Comparison of ENCODE assay signal across 15 cellular contexts in the genomic region with DNA sequence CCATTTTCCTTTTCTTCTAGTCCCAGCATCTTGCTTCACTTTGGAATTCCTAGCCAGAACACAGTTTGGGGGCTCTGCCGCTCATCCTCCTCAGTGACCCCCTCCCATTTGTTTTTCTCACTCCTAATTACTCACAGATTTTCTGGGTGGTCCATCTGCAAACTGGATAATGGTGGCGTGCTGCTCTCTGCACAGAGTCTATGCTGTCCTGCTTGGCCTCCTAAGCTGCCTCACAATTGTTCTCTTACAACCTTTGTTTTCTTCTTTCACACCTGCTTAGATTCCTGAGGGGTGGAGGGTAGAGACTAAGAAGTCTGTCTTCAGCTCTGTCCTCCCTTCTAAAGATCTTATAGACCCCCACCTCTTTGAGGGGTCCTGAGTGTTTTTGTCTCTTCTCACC.
DNase-seq lines count a peak whose midpoint lies in the region; FAIRE-seq and TF ChIP-seq lines count a peak whose summit lies in the region.
"Had no signal": no experiment of that assay in that cellular context is flagged by ENCODE, and none has a peak within 500 bp of the region (broad histone marks: within the 10 kb centered on the region; RNA-seq: fewer than 3 reads in every experiment).

No MANE protein-coding gene starts in this region.

- H3K4me3 ChIP-seq in Loucy (ENCODE audit: low read length, poor library complexity, severe bottlenecking) (peak overlapping the region; percentile 25), H1 (ENCODE audit: extremely low read depth in 1 of 4, insufficient read depth in 2 of 4, low read depth in 3 of 4, low read length in 4 of 4) (peak overlapping the region in 1 of 4 experiments; percentile 2; a peak in 3 of 8 replicates), ascending aorta (no peak overlapping the region)
- H3K4me3 ChIP-seq: left lung, mucosa of descending colon had no signal

- no peaks in the 10 kb centered on the region for H3K9me2 ChIP-seq in Loucy (replicated peaks; ENCODE audit: low read depth, low read length)

- no peak for TF ChIP-seq EP300 in H1 (IDR thresholded peaks at IDR 0.05; ENCODE audit: borderline replicate concordance in 1 of 2, low read depth in 2 of 2, low read length in 2 of 2)

- H3K27ac Mint-ChIP-seq in activated naive CD4-positive, alpha-beta T cell treated with anti-CD3 and anti-CD28 coated beads, Interleukin-2, amount 10 ng/mL, durations not matched to agents 7 days and 5 days, result peak overlapping the region; percentile 87
- H3K27ac Mint-ChIP-seq in osteocyte (ENCODE audit: unreplicated experiment), result peak overlapping the region; percentile 1
- H3K27ac Mint-ChIP-seq: activated T-helper 2 cell treated with anti-CD3 and anti-CD28 coated beads, Interferon-gamma antibody, Interleukin-2, Interleukin-4, amounts not matched to agents 10 μg/mL and 5 μg/mL and 100 μg/mL, durations not matched to agents 14 hours and 24 hours and 36 hours had no signal

- H3K23ac ChIP-seq in H1 (ENCODE audit: insufficient read length), result no peak overlapping the region

- POLR2A ChIA-PET in H1 (lab: Charles Lee; ENCODE audit: partially characterized antibody), result no interaction called here

- H3K4ac ChIP-seq in H1 (replicated peaks; ENCODE audit: insufficient read length, low read depth, low read length), result no peak overlapping the region

- TF ChIP-seq CTCF in Loucy (conservative IDR thresholded peaks at IDR 0.05; ENCODE audit: low read length) (no peak), H1 (IDR thresholded peaks at IDR 0.05; ENCODE audit: control extremely low read depth in 1 of 3, insufficient read depth in 1 of 3, low read depth in 1 of 3, low read length in 3 of 3) (no peak), osteocyte (IDR thresholded peaks at IDR 0.05) (no peak), ascending aorta (IDR thresholded peaks at IDR 0.05) (no peak)

- intact Hi-C loops in ascending aorta (cut with DNase I), result no loop called here

- FAIRE-seq in H1 (lab: Jason Lieb, UNC), result peak; percentile 84

- 0 out of 2 replicates have a peak, but pooled peaks cover 2% of the 10 kb centered on the region for H3K23me2 ChIP-seq in H1 (ENCODE audit: low read depth, low read length)

- H2BK12ac ChIP-seq in H1 (ENCODE audit: low read depth, low read length), result no peak overlapping the region

- no peak overlapping the region; the same call in 1 of the 2 replicates for H2AK5ac ChIP-seq in H1 (ENCODE audit: low read depth, low read length)

- no peak overlapping the region for H2BK5ac ChIP-seq in H1 (ENCODE audit: low read depth, low read length)

- H4K5ac ChIP-seq in H1 (ENCODE audit: insufficient read length, low read depth, low read length), result no peak overlapping the region

- H3K27me3 Mint-ChIP-seq in activated naive CD4-positive, alpha-beta T cell treated with anti-CD3 and anti-CD28 coated beads, Interleukin-2, amount 10 ng/mL, durations not matched to agents 7 days and 5 days, result peaks cover 4% of the 10 kb centered on the region
- H3K27me3 Mint-ChIP-seq in osteocyte (ENCODE audit: unreplicated experiment), result no peaks in the 10 kb centered on the region

- no peak overlapping the region for H3K4me3 Mint-ChIP-seq in activated naive CD4-positive, alpha-beta T cell treated with anti-CD3 and anti-CD28 coated beads, Interleukin-2, amount 10 ng/mL, durations not matched to agents 7 days and 5 days
- no peak overlapping the region for H3K4me3 Mint-ChIP-seq in osteocyte (ENCODE audit: unreplicated experiment)

- H3K9ac ChIP-seq in Loucy (ENCODE audit: low read depth, low read length, poor library complexity, severe bottlenecking) (peak overlapping the region; percentile 33), H1 (replicated peaks in 1 of 4; ENCODE audit: extremely low read depth in 1 of 4, low read depth in 3 of 4, low read length in 3 of 4) (no peak overlapping the region)
- H3K9ac ChIP-seq: KMS-11 had no signal

- H4K91ac ChIP-seq in H1 (replicated peaks; ENCODE audit: insufficient read length, low read length), result no peak overlapping the region

- peaks cover 54% of the 10 kb centered on the region for H3K4me1 Mint-ChIP-seq in activated naive CD4-positive, alpha-beta T cell treated with anti-CD3 and anti-CD28 coated beads, Interleukin-2, amount 10 ng/mL, durations not matched to agents 7 days and 5 days
- peaks cover 16% of the 10 kb centered on the region for H3K4me1 Mint-ChIP-seq in osteocyte (ENCODE audit: unreplicated experiment)

- no peaks in the 10 kb centered on the region for H3K79me2 ChIP-seq in Loucy (ENCODE audit: insufficient read depth, low read length)
- H3K79me2 ChIP-seq in H1 (ENCODE audit: control insufficient read depth in 1 of 2, insufficient read depth in 2 of 2, low read length in 2 of 2), result no peaks in the 10 kb centered on the region

- no peak overlapping the region for H2BK20ac ChIP-seq in H1 (ENCODE audit: low read length)

- H3K56ac ChIP-seq in H1 (replicated peaks; ENCODE audit: insufficient read length, low read depth, low read length), result no peak overlapping the region

- WGBS in H1 (ENCODE audit: extremely low coverage in 1 of 2, insufficient coverage in 1 of 2, insufficient read length in 1 of 2, insufficient replicate concordance in 2 of 2, low coverage in 1 of 2, low lambda C conversion rate in 2 of 2, missing lambda C conversion rate in 1 of 2), 2 experiments, result 34% methylated on average over 2 of the region's 2 CpGs; no CpG with 5 or more reads in 1 of the 2 experiments

- 0 out of 2 replicates have a peak overlapping the region, but pooled peaks have one; percentile 3 for H2BK15ac ChIP-seq in H1 (ENCODE audit: low read length)

- H3K4me2 ChIP-seq in Loucy (ENCODE audit: low read depth, low read length, poor library complexity, severe bottlenecking), result peak overlapping the region; percentile 63
- H3K4me2 ChIP-seq in H1 (ENCODE audit: insufficient read depth in 1 of 2, low read depth in 2 of 2, low read length in 2 of 2), result peak overlapping the region; percentile 35 to 48; a peak in 3 of 4 replicates
- H3K4me2 ChIP-seq: KMS-11 had no signal

- H3F3A ChIP-seq in Loucy (ENCODE audit: low read depth), result no peaks in the 10 kb centered on the region

- DNase-seq in activated naive CD4-positive, alpha-beta T cell treated with anti-CD3 and anti-CD28 coated beads, Interleukin-2, amount 10 ng/mL, durations not matched to agents 7 days and 5 days, result no peak
- no peak for DNase-seq in activated naive CD4-positive, alpha-beta T cell (lab: John Stamatoyannopoulos, UW)
- DNase-seq in H1 (ENCODE audit: low read depth in 1 of 2, low spot score in 2 of 2) (no peak), osteocyte (ENCODE audit: extremely low spot score, unreplicated experiment) (no peak), HK-2 (ENCODE audit: unreplicated experiment) (no peak), ascending aorta (ENCODE audit: low spot score in 2 of 2) (no peak), NCI-H1048 (lab: John Stamatoyannopoulos, UW) (no peak)
- DNase-seq: aorta; left lung; mucosa of descending colon; NCI-H446 treated with DMSO at 0.1 percent for 48 hours; NK-92 treated with Interleukin-12 subunit alpha and Interleukin-12 subunit beta, amount 100 ng/mL, for 24 hours had no signal

- no peak overlapping the region for H4K8ac ChIP-seq in H1 (ENCODE audit: extremely low read depth, insufficient read depth, low read length)

- H3K27ac ChIP-seq in H1 (ENCODE audit: low read depth, low read length) (no peak overlapping the region), ascending aorta (no peak overlapping the region)
- H3K27ac ChIP-seq: KMS-11, left lung had no signal

- H2BK120ac ChIP-seq in H1 (replicated peaks; ENCODE audit: low read depth, low read length), result no peak overlapping the region

- H3K14ac ChIP-seq in H1 (ENCODE audit: insufficient read length), result no peak overlapping the region

- H3K9me3 ChIP-seq in Loucy (ENCODE audit: insufficient read depth, low read depth, low read length) (no peaks in the 10 kb centered on the region), H1 (ENCODE audit: insufficient read depth in 2 of 2, low read depth in 1 of 2, low read length in 1 of 2) (no peaks in the 10 kb centered on the region), ascending aorta (no peaks in the 10 kb centered on the region)
- H3K9me3 ChIP-seq: left lung, mucosa of descending colon had no signal

- no peaks in the 10 kb centered on the region for H4K20me1 ChIP-seq in Loucy (ENCODE audit: insufficient read depth, low read length, poor library complexity, severe bottlenecking)
- H4K20me1 ChIP-seq in H1 (replicated peaks in 1 of 2; ENCODE audit: control insufficient read depth in 1 of 2, insufficient read depth in 2 of 2, low read length in 2 of 2), result no peaks in the 10 kb centered on the region

- H2AFZ ChIP-seq in Loucy (ENCODE audit: low read length) (peak overlapping the region; percentile 13; the same call in 1 of the 2 replicates), H1 (ENCODE audit: low read length) (no peak overlapping the region)

- H3K79me1 ChIP-seq in H1 (ENCODE audit: low read depth, low read length), result no peaks in the 10 kb centered on the region

- no peaks in the 10 kb centered on the region for H3K27me3 ChIP-seq in Loucy (ENCODE audit: insufficient read depth, low read length, poor library complexity, severe bottlenecking)
- H3K27me3 ChIP-seq in H1 (replicated peaks in 1 of 4; ENCODE audit: control insufficient read depth in 3 of 4, extremely low read depth in 1 of 4, insufficient read depth in 3 of 4, low read length in 3 of 4), result peaks cover 0 to 7% (median 3%) of the 10 kb centered on the region in 4 experiments; a peak in 4 of 7 replicates
- no peaks in the 10 kb centered on the region for H3K27me3 ChIP-seq in ascending aorta

- no peak for TF ChIP-seq POLR2A in H1 (IDR thresholded peaks at IDR 0.05; ENCODE audit: control extremely low read depth in 1 of 2, low read depth in 2 of 2, low read length in 2 of 2)

- TF ChIP-seq RAD21 in H1 (IDR thresholded peaks at IDR 0.05 in 1 of 2, conservative IDR thresholded peaks at IDR 0.05 in 1 of 2; ENCODE audit: low read depth in 2 of 2, low read length in 2 of 2), result no peak

- peaks cover 3% of the 10 kb centered on the region for H3K36me3 Mint-ChIP-seq in activated naive CD4-positive, alpha-beta T cell treated with anti-CD3 and anti-CD28 coated beads, Interleukin-2, amount 10 ng/mL, durations not matched to agents 7 days and 5 days
- no peaks in the 10 kb centered on the region for H3K36me3 Mint-ChIP-seq in osteocyte (ENCODE audit: unreplicated experiment)

- H3K4me1 ChIP-seq in Loucy (ENCODE audit: insufficient read depth, low read length, poor library complexity, severe bottlenecking) (peaks cover 40% of the 10 kb centered on the region), H1 (replicated peaks in 1 of 4; ENCODE audit: control insufficient read depth in 3 of 4, insufficient read depth in 4 of 4, low read length in 3 of 4) (peaks cover 10 to 23% (median 19%) of the 10 kb centered on the region in 4 experiments), ascending aorta (no peaks in the 10 kb centered on the region)
- H3K4me1 ChIP-seq: left lung had no signal

- CTCF ChIA-PET in activated naive CD4-positive, alpha-beta T cell treated with anti-CD3 and anti-CD28 coated beads, Interleukin-2, amount 10 ng/mL, durations not matched to agents 7 days and 5 days (lab: Charles Lee), result no interaction called here
- CTCF ChIA-PET in H1 (lab: Charles Lee; ENCODE audit: partially characterized antibody), result interaction anchor here (0.7 to 1.7 kb wide), 8 partner anchors 9 to 135 kb away, joined by 3 to 5 read pairs (median 4); no protein-coding TSS in a partner anchor

- no peak overlapping the region for H3K18ac ChIP-seq in H1 (ENCODE audit: extremely low read depth, low read length)

- no peaks in the 10 kb centered on the region for H3K9me3 Mint-ChIP-seq in activated naive CD4-positive, alpha-beta T cell treated with anti-CD3 and anti-CD28 coated beads, Interleukin-2, amount 10 ng/mL, durations not matched to agents 7 days and 5 days
- H3K9me3 Mint-ChIP-seq in osteocyte (ENCODE audit: unreplicated experiment), result no peaks in the 10 kb centered on the region
- H3K9me3 Mint-ChIP-seq: activated T-helper 2 cell treated with anti-CD3 and anti-CD28 coated beads, Interferon-gamma antibody, Interleukin-2, Interleukin-4, amounts not matched to agents 10 μg/mL and 5 μg/mL and 100 μg/mL, durations not matched to agents 14 hours and 24 hours and 36 hours had no signal

- H3K36me3 ChIP-seq in Loucy (ENCODE audit: insufficient read depth, low read length), result no peaks in the 10 kb centered on the region
- H3K36me3 ChIP-seq in H1 (ENCODE audit: control insufficient read depth in 2 of 4, insufficient read depth in 4 of 4, low read length in 3 of 4), result no peaks in the 10 kb centered on the region
- no peaks in the 10 kb centered on the region for H3K36me3 ChIP-seq in ascending aorta
- H3K36me3 ChIP-seq: left lung had no signal
